Comparison of ENCODE assay signal across 15 cellular contexts in the genomic region with DNA sequence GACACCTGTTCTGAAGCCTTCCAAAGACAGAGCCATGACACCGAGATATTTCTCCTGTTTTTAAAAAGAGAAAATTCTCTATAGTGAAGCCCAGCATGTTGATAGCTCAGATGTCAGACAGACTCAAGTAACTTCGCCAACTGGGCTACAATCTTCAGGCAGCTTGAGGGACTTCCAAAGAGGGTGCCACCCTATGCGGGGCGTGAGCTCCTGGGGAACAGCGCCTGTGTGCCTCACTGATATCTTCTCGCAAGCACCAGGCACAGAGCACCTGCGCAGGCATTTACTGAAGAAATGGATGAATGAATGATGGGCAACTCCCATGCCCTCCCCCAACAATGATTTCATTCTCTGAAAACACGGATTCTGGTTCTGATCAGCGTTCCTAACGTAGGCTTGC. TPM values are rescaled to one million over a fixed set of nuclear protein-coding genes. Genes with fewer than 3 reads are reported as not detected.
DNase-seq lines count a peak whose midpoint lies in the region; ATAC-seq and TF ChIP-seq lines count a peak whose summit lies in the region.
"Had no signal": no experiment of that assay in that cellular context is flagged by ENCODE, and none has a peak within 500 bp of the region (broad histone marks: within the 10 kb centered on the region; RNA-seq: fewer than 3 reads in every experiment).

No MANE protein-coding gene starts in this region.

- H3K4me1 ChIP-seq in OCI-LY3 (ENCODE audit: low read length) (no peaks in the 10 kb centered on the region), RWPE2 (ENCODE audit: insufficient read depth, poor library complexity, severe bottlenecking) (peaks cover 42% of the 10 kb centered on the region), esophagus squamous epithelium (peaks cover 32 to 77% (median 43%) of the 10 kb centered on the region in 3 donors), breast epithelium (peaks cover 0 to 13% of the 10 kb centered on the region in 2 donors)

- no peaks in the 10 kb centered on the region for H3K79me2 ChIP-seq in OCI-LY3 (ENCODE audit: low read length)

- no peaks in the 10 kb centered on the region for H3K9me3 ChIP-seq in OCI-LY3 (ENCODE audit: insufficient read depth, low read length)
- no peaks in the 10 kb centered on the region for H3K9me3 ChIP-seq in RWPE2 (ENCODE audit: severe bottlenecking)
- H3K9me3 ChIP-seq in esophagus squamous epithelium, result no peaks in the 10 kb centered on the region
- H3K9me3 ChIP-seq in breast epithelium, result no peaks in the 10 kb centered on the region

- peaks cover 6% of the 10 kb centered on the region; the same call in 1 of the 2 replicates for H3K27me3 ChIP-seq in OCI-LY3 (ENCODE audit: low read depth, low read length)
- no peaks in the 10 kb centered on the region for H3K27me3 ChIP-seq in RWPE2 (ENCODE audit: insufficient read depth, poor library complexity, severe bottlenecking)
- H3K27me3 ChIP-seq in esophagus squamous epithelium, result peaks cover 0 to 7% (median 0%) of the 10 kb centered on the region in 4 donors
- no peaks in the 10 kb centered on the region for H3K27me3 ChIP-seq in breast epithelium

- intact Hi-C loops in esophagus squamous epithelium (cut with DNase I), result no loop called here
- intact Hi-C loops in breast epithelium (cut with DNase I; ENCODE audit: low total_unique reads), result no loop called here

- H3K4me3 ChIP-seq in OCI-LY3 (ENCODE audit: low read length), result no peak overlapping the region
- H3K4me3 ChIP-seq in RWPE2 (ENCODE audit: severe bottlenecking), result no peak overlapping the region
- no peak overlapping the region for H3K4me3 ChIP-seq in esophagus squamous epithelium
- H3K4me3 ChIP-seq in breast epithelium, result no peak overlapping the region

- no peak for DNase-seq in RWPE2 (ENCODE audit: low spot score)
- no peak for DNase-seq in esophagus squamous epithelium (lab: John Stamatoyannopoulos, UW)
- no peak for DNase-seq in breast epithelium (ENCODE audit: low spot score in 2 of 2)
- no peak for DNase-seq in NCI-H187 (lab: John Stamatoyannopoulos, UW)
- DNase-seq in NCI-H2196 (lab: John Stamatoyannopoulos, UW; ENCODE audit: unreplicated experiment), result no peak
- DNase-seq: C1 segment of cervical spinal cord; CD4-positive, alpha-beta T cell; DMS153; DND-41; GDM1; GOT3; H9 had no signal

- WGBS in esophagus squamous epithelium, 2 donors, result 83 to 89% methylated on average over 5 to 10 of the region's 10 CpGs

- TF ChIP-seq POLR2A in esophagus squamous epithelium (IDR thresholded peaks at IDR 0.05), result no peak
- no peak for TF ChIP-seq POLR2A in breast epithelium (IDR thresholded peaks at IDR 0.05)

- no peaks in the 10 kb centered on the region for H3K36me3 ChIP-seq in OCI-LY3 (replicated peaks; ENCODE audit: low read depth, low read length)
- peaks cover 93% of the 10 kb centered on the region for H3K36me3 ChIP-seq in RWPE2 (ENCODE audit: low read depth)
- H3K36me3 ChIP-seq in esophagus squamous epithelium, result peaks cover 9 to 72% (median 11%) of the 10 kb centered on the region in 3 donors
- no peaks in the 10 kb centered on the region for H3K36me3 ChIP-seq in breast epithelium

- peak overlapping the region; percentile 14; the same call in 1 of the 2 replicates for H3K4me2 ChIP-seq in OCI-LY3 (ENCODE audit: low read length)

- TF ChIP-seq CTCF in OCI-LY3 (IDR thresholded peaks at IDR 0.05; ENCODE audit: low read depth, low read length) (no peak), RWPE2 (IDR thresholded peaks at IDR 0.05; ENCODE audit: poor library complexity, severe bottlenecking) (no peak), esophagus squamous epithelium (IDR thresholded peaks at IDR 0.05) (no peak), breast epithelium (IDR thresholded peaks at IDR 0.05) (no peak)

- no peak overlapping the region for H3K9ac ChIP-seq in OCI-LY3 (ENCODE audit: low read length)

- no peak overlapping the region for H2AFZ ChIP-seq in OCI-LY3 (ENCODE audit: low read depth, low read length)

- ATAC-seq in RWPE2 (ENCODE audit: low read depth) (no peak), SK-N-SH treated with all-trans-retinoic acid at 6 μM for 48 hours (no peak)

- no peaks in the 10 kb centered on the region for H4K20me1 ChIP-seq in OCI-LY3 (ENCODE audit: insufficient read depth, low read length)

- H3K27ac ChIP-seq in OCI-LY3 (ENCODE audit: low read length) (no peak overlapping the region), RWPE2 (ENCODE audit: poor library complexity, severe bottlenecking) (peak overlapping the region; percentile 86), esophagus squamous epithelium (peak overlapping the region in 3 of 4 donors; percentile 85 to 94 (median 89)), breast epithelium (no peak overlapping the region)

TF ChIP-seq in SK-N-SH treated with all-trans-retinoic acid at 6 μM for 48 hours, 23 proteins besides CTCF, POLR2A, EP300 and RAD21:
- TF ChIP-seq BACH2 (CRISPR knock-in tag; IDR thresholded peaks at IDR 0.05; ENCODE audit: borderline replicate concordance), result no peak
- TF ChIP-seq OSR1 (CRISPR knock-in tag; IDR thresholded peaks at IDR 0.05), result no peak

RNA-seq across cellular contexts. Expression of a gene that starts 17.6 kb away (rescaled TPM):
- 10 to 100 TPM; 41.1 to 93.5 (median 68.8) TPM for total RNA-seq in esophagus squamous epithelium
- total RNA-seq in breast epithelium, result 10 to 100 TPM in 2 of 3 donors, not detected in 1; 15.7 to 30.3 TPM
- total RNA-seq: B cell had no signal

Comparison
In these comparisons a context has a peak if more than half of its experiments do, and no peak if none do; other contexts are left out.
1. H3K27ac ChIP-seq: peak in RWPE2 (single experiment) and esophagus squamous epithelium (3 of 4); none in OCI-LY3 (single experiment) and breast epithelium (0 of 2).